24 cellular contexts compared by ENCODE assay signal in the genomic region with DNA sequence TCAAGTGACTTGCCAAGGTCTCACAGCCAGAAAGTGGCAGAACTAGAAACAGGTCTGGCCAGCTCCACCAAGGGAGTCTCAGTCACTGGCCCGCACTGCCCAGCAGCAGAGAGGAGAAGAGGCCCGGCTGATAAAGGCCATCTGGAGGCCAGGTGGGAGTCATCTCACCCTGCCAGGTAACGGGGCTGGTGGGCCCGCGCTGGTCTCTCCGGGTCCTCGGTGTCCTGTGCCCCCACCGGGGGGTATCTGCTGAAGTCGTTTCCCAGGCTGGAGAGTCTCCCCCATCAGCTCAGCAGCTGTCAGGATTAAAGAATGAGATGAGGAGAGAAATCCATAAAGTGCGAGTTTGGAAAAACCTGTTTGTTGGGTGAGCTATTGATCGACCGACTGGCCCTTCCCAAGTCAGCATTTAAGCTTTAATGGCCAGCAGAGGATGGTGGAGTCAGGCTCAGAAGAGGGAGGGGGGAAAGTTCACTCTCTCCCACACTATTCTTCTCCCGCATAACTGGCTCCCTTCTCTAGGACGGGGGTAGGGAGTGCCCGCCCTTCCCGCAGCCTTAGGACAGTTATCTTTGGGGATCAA. TPM values are rescaled to one million over a fixed set of nuclear protein-coding genes. Genes with fewer than 3 reads are reported as not detected.
"Had no signal": no experiment of that assay in that cellular context is flagged by ENCODE, and none has a peak within 500 bp of the region (broad histone marks: within the 10 kb centered on the region; RNA-seq: fewer than 3 reads in every experiment).

No MANE protein-coding gene starts in this region.

- H3K4me1 ChIP-seq: foreskin keratinocyte had no signal

- H3K9me3 Mint-ChIP-seq: effector memory CD8-positive, alpha-beta T cell; natural killer cell treated with Interleukin-12 subunit alpha and Interleukin-12 subunit beta and Interleukin-15 and Interleukin-18, amount 100 ng/mL, for 72 hours had no signal

- DNase-seq: activated CD4-positive, CD25-positive, alpha-beta regulatory T cell treated with anti-CD3 and anti-CD28 coated beads, Interleukin-2, amount 50 U/mL, for 72 hours; activated CD8-positive, alpha-beta memory T cell treated with anti-CD3 and anti-CD28 coated beads for 24 hours; activated CD8-positive, alpha-beta memory T cell treated with anti-CD3 and anti-CD28 coated beads, Interleukin-2, amount 50 U/mL, for 48 hours; activated effector memory CD4-positive, alpha-beta T cell treated with anti-CD3 and anti-CD28 coated beads, Interleukin-2, amount 50 U/mL, for 16 hours; activated naive CD4-positive, alpha-beta T cell treated with anti-CD3 and anti-CD28 coated beads, Interleukin-2, amount 50 U/mL, for 16 hours; activated T-cell treated with anti-CD3 and anti-CD28 coated beads, Interleukin-2, amount 50 U/mL, for 48 hours; effector memory CD8-positive, alpha-beta T cell; foreskin keratinocyte; glutamatergic neuron; hippocampal formation; islet precursor cell; left colon; nucleus accumbens; posterior cingulate gyrus; retina; spleen; stimulated activated naive CD4-positive, alpha-beta T cell; T1000 had no signal

- ATAC-seq: effector memory CD8-positive, alpha-beta T cell; foreskin keratinocyte; left colon; natural killer cell treated with Interleukin-12 subunit alpha and Interleukin-12 subunit beta and Interleukin-15 and Interleukin-18, amount 100 ng/mL, for 72 hours had no signal

- H3K27ac Mint-ChIP-seq: effector memory CD8-positive, alpha-beta T cell; natural killer cell treated with Interleukin-12 subunit alpha and Interleukin-12 subunit beta and Interleukin-15 and Interleukin-18, amount 100 ng/mL, for 72 hours had no signal

- H3K4me3 Mint-ChIP-seq: effector memory CD8-positive, alpha-beta T cell; natural killer cell treated with Interleukin-12 subunit alpha and Interleukin-12 subunit beta and Interleukin-15 and Interleukin-18, amount 100 ng/mL, for 72 hours had no signal

- H3K4me3 ChIP-seq: lung, spleen had no signal

- H3K36me3 Mint-ChIP-seq: natural killer cell treated with Interleukin-12 subunit alpha and Interleukin-12 subunit beta and Interleukin-15 and Interleukin-18, amount 100 ng/mL, for 72 hours had no signal

- H3K9me3 ChIP-seq: spleen had no signal

- H3K27ac ChIP-seq: foreskin keratinocyte, spleen had no signal

- H3K36me3 ChIP-seq: spleen had no signal

RNA-seq across cellular contexts. Expression of a gene that starts 30.3 kb away (rescaled TPM):
- total RNA-seq: bronchial epithelial cell; chondrocyte; fibroblast of lung; natural killer cell treated with Interleukin-12 subunit alpha and Interleukin-12 subunit beta and Interleukin-15 and Interleukin-18, amount 100 ng/mL, for 72 hours; ureter had no signal
- polyA plus RNA-seq: fibroblast of lung had no signal
